In the genomic region with DNA sequence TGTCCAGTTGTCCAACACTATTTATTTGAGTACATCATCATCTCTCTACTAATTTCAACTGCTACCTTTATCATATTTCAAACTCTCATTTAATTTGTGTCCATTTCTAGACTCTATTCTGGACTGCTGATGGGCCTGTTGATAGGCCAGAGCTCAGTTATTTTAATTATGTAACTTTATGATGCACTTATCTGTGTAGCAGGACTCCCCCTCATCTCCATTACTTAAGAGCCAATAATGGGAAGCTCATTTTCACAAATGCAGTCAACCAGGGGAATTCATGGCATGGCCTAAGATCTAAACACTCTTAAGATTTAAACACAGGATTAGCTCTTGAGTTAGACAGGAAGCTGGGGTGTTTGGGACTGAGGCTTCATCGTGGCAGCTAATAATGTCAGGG, we compare ENCODE assay signal across 16 cellular contexts. TPM values are rescaled to one million over a fixed set of nuclear protein-coding genes. Genes with fewer than 3 reads are reported as not detected.
DNase-seq lines count a peak whose midpoint lies in the region; TF ChIP-seq lines count a peak whose summit lies in the region.
"Had no signal": no experiment of that assay in that cellular context is flagged by ENCODE, and none has a peak within 500 bp of the region (broad histone marks: within the 10 kb centered on the region; RNA-seq: fewer than 3 reads in every experiment).

No MANE protein-coding gene starts in this region.

- H3K4me3 ChIP-seq in WERI-Rb-1 (ENCODE audit: low read depth, low read length) (no peak overlapping the region), smooth muscle cell (no peak overlapping the region), Peyer's patch (no peak overlapping the region)
- H3K4me3 ChIP-seq: BLaER1 had no signal

- peaks cover 24% of the 10 kb centered on the region for H3K4me1 ChIP-seq in smooth muscle cell (ENCODE audit: low read depth)
- no peaks in the 10 kb centered on the region for H3K4me1 ChIP-seq in Peyer's patch

- no peak overlapping the region for H3K9ac ChIP-seq in smooth muscle cell (ENCODE audit: low read depth)
- H3K9ac ChIP-seq: BLaER1 had no signal

- DNase-seq in NCI-H82 (lab: John Stamatoyannopoulos, UW) (peak; percentile 28), NCI-H82 treated with DMSO at 0.1 percent for 48 hours (lab: John Stamatoyannopoulos, UW; ENCODE audit: unreplicated experiment) (no peak), WERI-Rb-1 (peak; percentile 30), left kidney (ENCODE audit: low read depth, low spot score) (peak; percentile 66), smooth muscle cell (lab: John Stamatoyannopoulos, UW; ENCODE audit: unreplicated experiment) (no peak), RWPE1 (ENCODE audit: low spot score) (no peak), Peyer's patch (no peak)
- DNase-seq: 8988T; AML-193; Calu3; CD4-positive, CD25-positive, alpha-beta regulatory T cell; DMS 273 treated with DMSO at 0.1 percent for 48 hours; EL; GOT3; H9 had no signal

- CTCF ChIA-PET in RWPE1 (lab: Yijun Ruan, JAX), result interaction anchor here (0.6 kb wide), 1 partner anchor 27 kb away, joined by 3 read pairs; no protein-coding TSS in a partner anchor

- no peak for TF ChIP-seq CTCF in WERI-Rb-1 (IDR thresholded peaks at IDR 0.05; ENCODE audit: low read depth, low read length)
- no peak for TF ChIP-seq CTCF in smooth muscle cell (IDR thresholded peaks at IDR 0.05; ENCODE audit: borderline replicate concordance, insufficient read depth, poor library complexity, severe bottlenecking)
- no peak for TF ChIP-seq CTCF in RWPE1 (conservative IDR thresholded peaks at IDR 0.05; ENCODE audit: low read depth)
- TF ChIP-seq CTCF in Peyer's patch (IDR thresholded peaks at IDR 0.05), result no peak

- H3K27ac ChIP-seq in WERI-Rb-1, result no peak overlapping the region
- H3K27ac ChIP-seq in smooth muscle cell (ENCODE audit: low read depth), result no peak overlapping the region
- H3K27ac ChIP-seq in RWPE1, result no peak overlapping the region
- no peak overlapping the region for H3K27ac ChIP-seq in Peyer's patch
- H3K27ac ChIP-seq: BLaER1 had no signal

- peak overlapping the region; percentile 7 for H3K4me2 ChIP-seq in smooth muscle cell
- H3K4me2 ChIP-seq: BLaER1 had no signal

- no peak overlapping the region for H2AFZ ChIP-seq in smooth muscle cell (ENCODE audit: low read depth)

- peaks cover 92% of the 10 kb centered on the region for H3K79me2 ChIP-seq in smooth muscle cell (ENCODE audit: low read depth)

- no peaks in the 10 kb centered on the region for H3K27me3 ChIP-seq in WERI-Rb-1 (ENCODE audit: insufficient read depth, low read depth, severe bottlenecking)
- no peaks in the 10 kb centered on the region for H3K27me3 ChIP-seq in smooth muscle cell (ENCODE audit: low read depth)
- H3K27me3 ChIP-seq in Peyer's patch, result no peaks in the 10 kb centered on the region
- H3K27me3 ChIP-seq: BLaER1 had no signal

- POLR2A ChIA-PET in RWPE1 (lab: Yijun Ruan, JAX; ENCODE audit: low non-redundant PET), result no interaction called here

- H3K9me3 ChIP-seq in WERI-Rb-1 (ENCODE audit: severe bottlenecking) (no peaks in the 10 kb centered on the region), smooth muscle cell (replicated peaks; ENCODE audit: low read depth) (no peaks in the 10 kb centered on the region), Peyer's patch (no peaks in the 10 kb centered on the region)
- H3K9me3 ChIP-seq: BLaER1 had no signal

- H3K36me3 ChIP-seq in WERI-Rb-1, result 0 out of 2 replicates have a peak, but pooled peaks cover 6% of the 10 kb centered on the region
- H3K36me3 ChIP-seq in smooth muscle cell (ENCODE audit: low read depth), result no peaks in the 10 kb centered on the region
- H3K36me3 ChIP-seq in Peyer's patch, result no peaks in the 10 kb centered on the region

- WGBS in smooth muscle cell (ENCODE audit: low lambda C conversion rate), result 17% methylated on average over 1 of the region's 1 CpG

- no peak for TF ChIP-seq POLR2A in Peyer's patch (IDR thresholded peaks at IDR 0.05)

- peaks cover 6% of the 10 kb centered on the region for H3F3A ChIP-seq in smooth muscle cell (ENCODE audit: low read depth)

- H4K20me1 ChIP-seq in smooth muscle cell (ENCODE audit: low read depth), result peaks cover 100% of the 10 kb centered on the region

RNA-seq across cellular contexts. Expression of a gene that starts 21.4 kb away (rescaled TPM):
- total RNA-seq in smooth muscle cell, result 9.8 and 12.3 TPM in 2 replicates
- polyA plus RNA-seq in smooth muscle cell, result 1.6 and 4.6 TPM in 2 replicates
- total RNA-seq in Peyer's patch, result 1 to 10 TPM; 3.2 to 6.2 (median 4.5) TPM

Comparison
In these comparisons a context has a peak if more than half of its experiments do, and no peak if none do; other contexts are left out.
1. DNase-seq: peak in NCI-H82 (single experiment), WERI-Rb-1 (single experiment) and left kidney (single experiment); none in NCI-H82 treated with DMSO at 0.1 percent for 48 hours (single experiment), smooth muscle cell (single experiment), RWPE1 (single experiment) and Peyer's patch (0 of 3).